ENCODE assay signal across 9 cellular contexts in genomic region chr5:54013556-54014157, GRCh38.
DNase-seq lines count a peak whose midpoint lies in the region; ATAC-seq, FAIRE-seq and TF ChIP-seq lines count a peak whose summit lies in the region.
"Had no signal": no experiment of that assay in that cellular context is flagged by ENCODE, and none has a peak within 500 bp of the region (broad histone marks: within the 10 kb centered on the region; RNA-seq: fewer than 3 reads in every experiment).

No MANE protein-coding gene starts in this region.

- FAIRE-seq in HTR-8/SVneo (lab: Jason Lieb, UNC) (peak; percentile 94), GM12891 (lab: Jason Lieb, UNC) (no peak)

- intact Hi-C loops in lower lobe of right lung (cut with DNase I) = no loop called here

- no peaks in the 10 kb centered on the region for H3K36me3 ChIP-seq in lower lobe of right lung

- no peaks in the 10 kb centered on the region for H3K27me3 ChIP-seq in lower lobe of right lung (ENCODE audit: low read depth)

- H3K27ac ChIP-seq in lower lobe of right lung = no peak overlapping the region

- TF ChIP-seq CTCF in AG04449 (IDR thresholded peaks at IDR 0.05; ENCODE audit: insufficient read depth, low read length, missing control alignments) = no peak
- TF ChIP-seq CTCF in lower lobe of right lung (IDR thresholded peaks at IDR 0.05) = no peak

- no peaks in the 10 kb centered on the region for H3K9me3 Mint-ChIP-seq in activated T-helper 17 cell treated with anti-CD3 and anti-CD28 coated beads, Interleukin-2, amount 50 U/mL, for 72 hours

- POLR2A ChIA-PET in AG04449 (lab: Yijun Ruan, JAX) = no interaction called here

- H3K4me1 Mint-ChIP-seq in activated T-helper 17 cell treated with anti-CD3 and anti-CD28 coated beads, Interleukin-2, amount 50 U/mL, for 72 hours = no peaks in the 10 kb centered on the region

- no peak overlapping the region for H3K4me3 Mint-ChIP-seq in activated T-helper 17 cell treated with anti-CD3 and anti-CD28 coated beads, Interleukin-2, amount 50 U/mL, for 72 hours
- H3K4me3 Mint-ChIP-seq: nephron had no signal

- no peaks in the 10 kb centered on the region for H3K27me3 Mint-ChIP-seq in activated T-helper 17 cell treated with anti-CD3 and anti-CD28 coated beads, Interleukin-2, amount 50 U/mL, for 72 hours

- no peak overlapping the region for H3K4me3 ChIP-seq in AG04449 (ENCODE audit: low read depth, low read length)
- no peak overlapping the region for H3K4me3 ChIP-seq in lower lobe of right lung

- CTCF ChIA-PET in AG04449 (lab: Yijun Ruan, JAX) = interaction anchor here (1.2 kb wide), 1 partner anchor 10 kb away, joined by 3 read pairs; no protein-coding TSS in a partner anchor

- no peaks in the 10 kb centered on the region for H3K4me1 ChIP-seq in lower lobe of right lung

- peaks cover 9% of the 10 kb centered on the region for H3K36me3 Mint-ChIP-seq in activated T-helper 17 cell treated with anti-CD3 and anti-CD28 coated beads, Interleukin-2, amount 50 U/mL, for 72 hours (ENCODE audit: low read depth)

- peaks cover 7% of the 10 kb centered on the region for H3K9me3 ChIP-seq in lower lobe of right lung

- DNase-seq in AG04449 (ENCODE audit: low read depth, low spot score) (peak; percentile 46), HTR-8/SVneo (ENCODE audit: insufficient read length, low spot score) (peak; percentile 27), lower lobe of right lung (peak; percentile 50), OCI-M2 (lab: John Stamatoyannopoulos, UW; ENCODE audit: unreplicated experiment) (no peak), iPS-NIHi7 (ENCODE audit: extremely low spot score) (no peak), GM12891 (ENCODE audit: insufficient read length, low spot score) (no peak)

- ATAC-seq in activated T-helper 17 cell treated with anti-CD3 and anti-CD28 coated beads, Interleukin-2, amount 50 U/mL, for 72 hours (replicated peaks) = peak; percentile 94
- ATAC-seq in lower lobe of right lung (peak in 1 of 2 donors; percentile 23), HG03457 (IDR thresholded peaks at IDR 0.05; ENCODE audit: unreplicated experiment) (no peak)

- no peak for TF ChIP-seq POLR2A in GM12891 (IDR thresholded peaks at IDR 0.05; ENCODE audit: low read depth, low read length)

- no peak overlapping the region for H3K27ac Mint-ChIP-seq in activated T-helper 17 cell treated with anti-CD3 and anti-CD28 coated beads, Interleukin-2, amount 50 U/mL, for 72 hours
- H3K27ac Mint-ChIP-seq: nephron had no signal

TF ChIP-seq in GM12891, 5 proteins besides CTCF, POLR2A, EP300 and RAD21:
- TF ChIP-seq POLR2AphosphoS5 (IDR thresholded peaks at IDR 0.05; ENCODE audit: low read depth, low read length) (no peak), TAF1 (IDR thresholded peaks at IDR 0.05; ENCODE audit: low read depth, low read length) (no peak), SPI1 (IDR thresholded peaks at IDR 0.05; ENCODE audit: low read depth, low read length) (no peak), POU2F2 (IDR thresholded peaks at IDR 0.05; ENCODE audit: low read depth, low read length) (no peak), PAX5 (IDR thresholded peaks at IDR 0.05; ENCODE audit: insufficient read depth, low read length, severe bottlenecking) (no peak)

Comparison
In these comparisons a context has a peak if more than half of its experiments do, and no peak if none do; other contexts are left out.
1. DNase-seq: peak in AG04449 (single experiment), HTR-8/SVneo (single experiment) and lower lobe of right lung (single experiment); none in OCI-M2 (single experiment), iPS-NIHi7 (single experiment) and GM12891 (single experiment).